Comparison of ENCODE assay signal across 18 cellular contexts in genomic region chr7:78691584-78691983, GRCh38.
A peak's percentile ranks its signal among the peaks of the same experiment; 100 is the strongest.
DNase-seq lines count a peak whose midpoint lies in the region; ATAC-seq, FAIRE-seq and TF ChIP-seq lines count a peak whose summit lies in the region.
"Had no signal": no experiment of that assay in that cellular context is flagged by ENCODE, and none has a peak within 500 bp of the region (broad histone marks: within the 10 kb centered on the region; RNA-seq: fewer than 3 reads in every experiment).

No MANE protein-coding gene starts in this region.

- no peak for TF ChIP-seq CTCF in heart left ventricle (IDR thresholded peaks at IDR 0.05)

- intact Hi-C loops in heart left ventricle (cut with DNase I): no loop called here

- ATAC-seq in GM19351 (IDR thresholded peaks at IDR 0.05; ENCODE audit: unreplicated experiment): peak; percentile 51
- peak; percentile 58 for ATAC-seq in HG03159 (IDR thresholded peaks at IDR 0.05; ENCODE audit: unreplicated experiment)
- ATAC-seq in heart left ventricle: no peak
- no peak for ATAC-seq in GM19467 (IDR thresholded peaks at IDR 0.05; ENCODE audit: unreplicated experiment)
- ATAC-seq: K562, Right ventricle myocardium inferior had no signal

- TF ChIP-seq POLR2A in GM12891 (IDR thresholded peaks at IDR 0.05; ENCODE audit: low read depth, low read length) (no peak), heart left ventricle (IDR thresholded peaks at IDR 0.05) (no peak)

- no peaks in the 10 kb centered on the region for H3K9me3 ChIP-seq in heart left ventricle
- H3K9me3 ChIP-seq: BE2C had no signal

- WGBS in heart left ventricle, 4 donors: 79 to 90% (median 88%) methylated on average over 3 of the region's 3 CpGs

- H3K27me3 ChIP-seq in heart left ventricle: no peaks in the 10 kb centered on the region

- H3K27ac ChIP-seq in heart left ventricle: no peak overlapping the region
- H3K27ac ChIP-seq: SK-N-MC had no signal

- H3K36me3 ChIP-seq in heart left ventricle: no peaks in the 10 kb centered on the region
- H3K36me3 ChIP-seq: BE2C had no signal

- no peak for FAIRE-seq in GM12891 (lab: Jason Lieb, UNC)
- FAIRE-seq: K562 had no signal

- DNase-seq in GM12891 (ENCODE audit: insufficient read length, low spot score) (no peak), NOMO-1 treated with dmso at 0.1 percent for 144 hours (lab: John Stamatoyannopoulos, UW; ENCODE audit: unreplicated experiment) (peak; percentile 10), GOT3 (lab: John Stamatoyannopoulos, UW) (no peak), globus pallidus (ENCODE audit: low spot score) (no peak), heart left ventricle (no peak)
- DNase-seq: 8988T; BE2C; CD4-positive, alpha-beta memory T cell; DMS79 treated with DMSO at 0.1 percent for 48 hours; NCI-H1105; NCI-H1694 treated with DMSO at 0.1 percent for 48 hours; NCI-H69 had no signal

- no peak overlapping the region for H3K4me3 ChIP-seq in heart left ventricle
- H3K4me3 ChIP-seq: K562, SK-N-MC had no signal

- H3K4me1 ChIP-seq in heart left ventricle: no peaks in the 10 kb centered on the region
- H3K4me1 ChIP-seq: BE2C had no signal

TF ChIP-seq in GM12891, 5 proteins besides CTCF, POLR2A, EP300 and RAD21:
- TF ChIP-seq POLR2AphosphoS5 (IDR thresholded peaks at IDR 0.05; ENCODE audit: low read depth, low read length) (no peak), POU2F2 (IDR thresholded peaks at IDR 0.05; ENCODE audit: low read depth, low read length) (no peak), TAF1 (IDR thresholded peaks at IDR 0.05; ENCODE audit: low read depth, low read length) (no peak), SPI1 (IDR thresholded peaks at IDR 0.05; ENCODE audit: low read depth, low read length) (peak; percentile 88), PAX5 (IDR thresholded peaks at IDR 0.05; ENCODE audit: insufficient read depth, low read length, severe bottlenecking) (no peak)

Comparison
In these comparisons a context has a peak if more than half of its experiments do, and no peak if none do; other contexts are left out.
1. ATAC-seq: peak in GM19351 (single experiment) and HG03159 (single experiment); none in heart left ventricle (0 of 4) and GM19467 (single experiment).